ENCODE assay signal across 17 cellular contexts in genomic region chr2:85173909-85174308, GRCh38. TPM values are rescaled to one million over a fixed set of nuclear protein-coding genes. Genes with fewer than 3 reads are reported as not detected.
A peak's percentile ranks its signal among the peaks of the same experiment; 100 is the strongest.
DNase-seq lines count a peak whose midpoint lies in the region; ATAC-seq and TF ChIP-seq lines count a peak whose summit lies in the region.
"Had no signal": no experiment of that assay in that cellular context is flagged by ENCODE, and none has a peak within 500 bp of the region (broad histone marks: within the 10 kb centered on the region; RNA-seq: fewer than 3 reads in every experiment).

No MANE protein-coding gene starts in this region.

- peaks cover 53% of the 10 kb centered on the region for H3K4me1 ChIP-seq in left ventricle myocardium inferior
- peaks cover 0 to 37% (median 2%) of the 10 kb centered on the region in 4 donors for H3K4me1 ChIP-seq in tibial artery

- DNase-seq in Right ventricle myocardium inferior (ENCODE audit: missing footprints) (no peak), cardiac septum (ENCODE audit: low spot score) (no peak), cardiac fibroblast (ENCODE audit: low read depth in 2 of 2) (peak; percentile 33), left ventricle myocardium inferior (no peak), tibial artery (peak; percentile 45 to 51), NCI-H2107 treated with DMSO at 0.1 percent for 48 hours (lab: John Stamatoyannopoulos, UW; ENCODE audit: unreplicated experiment) (no peak), NCI-H748 (lab: John Stamatoyannopoulos, UW; ENCODE audit: unreplicated experiment) (no peak)
- DNase-seq: activated T-cell treated with anti-CD3 and anti-CD28 coated beads, Interleukin-2, amount 50 U/mL, for 48 hours; cerebellar nuclear complex; DMS53; kidney glomerular epithelial cell; NCI-H1417; NCI-H510A treated with DMSO at 0.1 percent for 48 hours; NK-92 treated with Interleukin-12 subunit alpha and Interleukin-12 subunit beta, amount 100 ng/mL, for 24 hours; upper lobe of right lung had no signal

- H3K27ac ChIP-seq in left ventricle myocardium inferior (replicated peaks) (peak overlapping the region; percentile 67), tibial artery (no peak overlapping the region)
- H3K27ac ChIP-seq: upper lobe of right lung had no signal

- intact Hi-C loops in Right ventricle myocardium inferior (cut with DNase I) (no loop called here), cardiac septum (cut with DNase I) (no loop called here), left ventricle myocardium inferior (cut with micrococcal nuclease) (no loop called here), tibial artery (cut with DNase I; ENCODE audit: low total_unique reads) (no loop called here)

- H3K36me3 ChIP-seq in left ventricle myocardium inferior (no peaks in the 10 kb centered on the region), tibial artery (no peaks in the 10 kb centered on the region)
- H3K36me3 ChIP-seq: upper lobe of right lung had no signal

- TF ChIP-seq CTCF in cardiac fibroblast (IDR thresholded peaks at IDR 0.05; ENCODE audit: low read depth, low read length) (no peak), left ventricle myocardium inferior (IDR thresholded peaks at IDR 0.05; ENCODE audit: borderline replicate concordance) (no peak), tibial artery (IDR thresholded peaks at IDR 0.05) (no peak)

- H3K4me3 ChIP-seq in cardiac fibroblast (replicated peaks in 1 of 2; ENCODE audit: low read depth in 2 of 2, low read length in 2 of 2) (no peak overlapping the region), left ventricle myocardium inferior (no peak overlapping the region), tibial artery (no peak overlapping the region)
- H3K4me3 ChIP-seq: upper lobe of right lung had no signal

- no peaks in the 10 kb centered on the region for H3K9me3 ChIP-seq in left ventricle myocardium inferior (replicated peaks)
- no peaks in the 10 kb centered on the region for H3K9me3 ChIP-seq in tibial artery
- H3K9me3 ChIP-seq: upper lobe of right lung had no signal

- H3K27me3 ChIP-seq in left ventricle myocardium inferior (ENCODE audit: low read depth) (no peaks in the 10 kb centered on the region), tibial artery (no peaks in the 10 kb centered on the region)
- H3K27me3 ChIP-seq: upper lobe of right lung had no signal

- ATAC-seq in Right ventricle myocardium inferior (peak; percentile 38), GM19328 (IDR thresholded peaks at IDR 0.05; ENCODE audit: unreplicated experiment) (no peak)
- ATAC-seq: upper lobe of right lung had no signal

RNA-seq across cellular contexts. Expression of gene TCF7L1, which starts 40.7 kb away (rescaled TPM):
- 9.3 TPM for total RNA-seq in Right ventricle myocardium inferior
- total RNA-seq in cardiac septum, result 6.0 TPM
- 7.0 TPM for total RNA-seq in left ventricle myocardium inferior
- total RNA-seq: A172 had no signal

Comparison
In these comparisons a context has a peak if more than half of its experiments do, and no peak if none do; other contexts are left out.
1. DNase-seq: peak in cardiac fibroblast (2 of 2) and tibial artery (2 of 2); none in Right ventricle myocardium inferior (single experiment), cardiac septum (single experiment), left ventricle myocardium inferior (single experiment), NCI-H2107 treated with DMSO at 0.1 percent for 48 hours (single experiment) and NCI-H748 (single experiment).